Comparison of ENCODE assay signal across 23 cellular contexts in the genomic region with DNA sequence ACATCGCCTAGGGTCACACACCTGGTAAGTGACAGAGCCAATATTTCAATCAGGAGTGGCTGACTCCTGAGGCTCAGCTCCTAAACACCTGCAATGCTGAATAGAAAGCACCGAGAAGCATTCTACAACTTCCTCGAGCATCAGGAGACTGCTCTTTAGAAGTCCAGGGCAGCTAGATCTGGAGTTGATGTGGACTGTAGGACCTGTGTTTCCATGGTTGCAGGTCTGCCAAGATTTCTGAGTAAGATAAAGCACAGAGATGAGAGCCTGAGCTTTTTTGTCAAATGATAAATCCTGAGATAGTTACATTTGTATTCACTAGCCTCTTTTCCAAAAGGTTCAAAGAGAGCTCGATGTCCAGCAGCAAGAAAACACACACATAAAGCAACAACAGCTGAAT.
"Had no signal": no experiment of that assay in that cellular context is flagged by ENCODE, and none has a peak within 500 bp of the region (broad histone marks: within the 10 kb centered on the region; RNA-seq: fewer than 3 reads in every experiment).

No MANE protein-coding gene starts in this region.

- H3K36me3 ChIP-seq: heart right ventricle, left lung, lower lobe of right lung, ovary, right atrium auricular region, right lobe of liver, stomach, thoracic aorta, tibial artery, upper lobe of right lung had no signal

- H3K27ac ChIP-seq: heart right ventricle, hepatocyte, left lung, lower lobe of right lung, ovary, right atrium auricular region, right lobe of liver, stomach, thoracic aorta, tibial artery, upper lobe of right lung had no signal

- ATAC-seq: heart right ventricle; left colon; left lung; lower lobe of right lung; natural killer cell; right lobe of liver; stimulated activated naive B cell treated with anti-CD40 and anti-IgM and Interleukin-4, amounts not matched to agents 10 μg/mL and 1 μg/mL and 100 μg/mL, for 72 hours; stimulated activated naive CD8-positive, alpha-beta T cell treated with anti-CD3 and anti-CD28 coated beads, Interleukin-15, Interleukin-2, amounts not matched to agents 100 U/mL and 50 U/mL, for 24 hours; upper lobe of right lung had no signal

- H3K9me3 ChIP-seq: left lung, lower lobe of right lung, ovary, right atrium auricular region, right lobe of liver, stomach, thoracic aorta, tibial artery, upper lobe of right lung had no signal

- H3K4me3 ChIP-seq: heart right ventricle, hepatocyte, left lung, lower lobe of right lung, ovary, right atrium auricular region, right lobe of liver, smooth muscle cell, stomach, thoracic aorta, tibial artery, upper lobe of right lung had no signal

- DNase-seq: heart right ventricle; kidney; left colon; left lung; lower lobe of right lung; mammary epithelial cell; mesenchymal stem cell; natural killer cell; ovary; right lobe of liver; stimulated activated CD4-positive, alpha-beta T cell treated with anti-CD3 and anti-CD28 coated beads, Interleukin-1b, Interleukin-23, amount 100 ng/mL, for 48 hours; stimulated activated CD4-positive, alpha-beta T cell treated with anti-CD3 and anti-CD28 coated beads, Interleukin-2, amount 100 ng/mL, for 48 hours; stimulated activated CD4-positive, alpha-beta T cell treated with anti-CD3 and anti-CD28 coated beads, Interleukin-4, amount 100 ng/mL, for 4 hours; stimulated activated naive B cell treated with anti-CD40 and anti-IgM and Interleukin-4, amounts not matched to agents 10 μg/mL and 1 μg/mL and 100 μg/mL, for 72 hours; stimulated activated naive CD8-positive, alpha-beta T cell treated with anti-CD3 and anti-CD28 coated beads, Interleukin-15, Interleukin-2, amounts not matched to agents 100 U/mL and 50 U/mL, for 24 hours; stomach; tibial artery; trophoblast cell; upper lobe of right lung had no signal

- H3K4me1 ChIP-seq: heart right ventricle, lower lobe of right lung, right atrium auricular region, right lobe of liver, tibial artery, upper lobe of right lung had no signal

- H3K27me3 ChIP-seq: heart right ventricle, hepatocyte, left lung, ovary, right atrium auricular region, right lobe of liver, stomach, tibial artery, upper lobe of right lung had no signal
